ENCODE assay signal across 8 cellular contexts in the genomic region with DNA sequence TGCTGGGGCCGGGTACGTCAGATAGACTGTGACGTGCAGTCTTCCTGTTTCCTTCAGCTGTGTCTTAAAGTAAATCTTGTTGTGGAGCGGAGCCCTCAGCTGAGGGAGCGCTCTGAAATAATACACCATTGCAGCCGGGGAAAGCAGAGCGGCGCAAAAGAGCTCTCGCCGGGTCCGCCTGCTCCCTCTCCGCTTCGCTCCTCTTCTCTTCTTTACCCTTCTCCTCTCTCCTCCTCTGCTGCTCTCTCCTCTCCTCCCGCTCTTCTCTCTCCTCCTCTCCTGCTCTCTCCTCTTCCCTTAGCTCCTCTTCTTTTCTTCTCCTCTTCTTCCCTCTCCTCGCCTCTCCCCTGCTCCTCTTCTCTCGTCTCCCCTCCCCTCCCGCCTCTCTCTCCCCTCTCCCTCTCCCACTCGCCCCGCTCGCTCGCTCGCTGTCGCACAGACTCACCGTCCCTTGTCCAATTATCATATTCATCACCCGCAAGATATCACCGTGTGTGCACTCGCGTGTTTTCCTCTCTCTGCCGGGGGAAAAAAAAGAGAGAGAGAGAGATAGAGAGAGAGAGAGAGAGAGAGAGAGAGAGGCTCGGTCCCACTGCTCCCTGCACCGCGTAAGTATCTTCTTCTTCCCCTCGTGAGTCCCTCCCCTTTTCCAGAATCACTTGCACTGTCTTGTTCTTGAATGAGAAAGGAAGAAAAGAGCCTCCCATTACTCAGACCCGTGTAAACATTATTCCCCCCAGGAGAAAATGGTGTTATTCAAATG. TPM values are rescaled to one million over a fixed set of nuclear protein-coding genes. Genes with fewer than 3 reads are reported as not detected.
DNase-seq lines count a peak whose midpoint lies in the region; ATAC-seq lines count a peak whose summit lies in the region.

A gene with protein sequence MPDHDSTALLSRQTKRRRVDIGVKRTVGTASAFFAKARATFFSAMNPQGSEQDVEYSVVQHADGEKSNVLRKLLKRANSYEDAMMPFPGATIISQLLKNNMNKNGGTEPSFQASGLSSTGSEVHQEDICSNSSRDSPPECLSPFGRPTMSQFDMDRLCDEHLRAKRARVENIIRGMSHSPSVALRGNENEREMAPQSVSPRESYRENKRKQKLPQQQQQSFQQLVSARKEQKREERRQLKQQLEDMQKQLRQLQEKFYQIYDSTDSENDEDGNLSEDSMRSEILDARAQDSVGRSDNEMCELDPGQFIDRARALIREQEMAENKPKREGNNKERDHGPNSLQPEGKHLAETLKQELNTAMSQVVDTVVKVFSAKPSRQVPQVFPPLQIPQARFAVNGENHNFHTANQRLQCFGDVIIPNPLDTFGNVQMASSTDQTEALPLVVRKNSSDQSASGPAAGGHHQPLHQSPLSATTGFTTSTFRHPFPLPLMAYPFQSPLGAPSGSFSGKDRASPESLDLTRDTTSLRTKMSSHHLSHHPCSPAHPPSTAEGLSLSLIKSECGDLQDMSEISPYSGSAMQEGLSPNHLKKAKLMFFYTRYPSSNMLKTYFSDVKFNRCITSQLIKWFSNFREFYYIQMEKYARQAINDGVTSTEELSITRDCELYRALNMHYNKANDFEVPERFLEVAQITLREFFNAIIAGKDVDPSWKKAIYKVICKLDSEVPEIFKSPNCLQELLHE (plus strand): TSS at position 98 of the 763 bp plus-strand sequence. CDS start 8,563 bp downstream, outside the sequence.

- peak within 1 kb of the TSS; percentile 79 to 88 for H3K4me3 ChIP-seq in stomach smooth muscle (ENCODE audit: low read length in 2 of 2)

- no peaks in the 10 kb centered on the region for H3K9me3 ChIP-seq in stomach smooth muscle (ENCODE audit: control insufficient read depth in 2 of 2, low read length in 2 of 2)

- peaks cover 30% of the 10 kb centered on the region for H3K4me1 ChIP-seq in stomach smooth muscle (ENCODE audit: control insufficient read depth, insufficient read depth, low read length)

- peak; percentile 92 for DNase-seq in AG20443 (ENCODE audit: low spot score)
- peak; percentile 87 to 96 for DNase-seq in NCI-H446 (lab: John Stamatoyannopoulos, UW)
- DNase-seq in activated T-cell treated with anti-CD3 and anti-CD28 coated beads, Interleukin-2, amount 50 U/mL, for 1 hour: peak; percentile 44
- peak; percentile 87 for DNase-seq in midbrain (lab: John Stamatoyannopoulos, UW)

- no peaks in the 10 kb centered on the region for H3K36me3 ChIP-seq in stomach smooth muscle (ENCODE audit: control insufficient read depth in 2 of 2, insufficient read depth in 2 of 2, low read length in 2 of 2)

- H3K27ac ChIP-seq in stomach smooth muscle (ENCODE audit: low read length): peak within 1 kb of the TSS; percentile 60

- H3K27me3 ChIP-seq in stomach smooth muscle (ENCODE audit: control insufficient read depth in 1 of 2, insufficient read depth in 2 of 2, low read length in 2 of 2): peaks cover 47 to 59% of the 10 kb centered on the region in 2 donors

- peak; percentile 88 for ATAC-seq in GM19025 (IDR thresholded peaks at IDR 0.05; ENCODE audit: low read depth, unreplicated experiment)
- peak; percentile 78 for ATAC-seq in HG03196 (IDR thresholded peaks at IDR 0.05; ENCODE audit: unreplicated experiment)
- peak; percentile 87 for ATAC-seq in esophagus mucosa

- peak within 1 kb of the TSS; percentile 66 to 72 for H3K9ac ChIP-seq in stomach smooth muscle (ENCODE audit: low read length in 2 of 2)

RNA-seq across cellular contexts. Expression of the gene that starts here (rescaled TPM):
- 0.88 TPM for total RNA-seq in esophagus mucosa

Comparison
In these comparisons a context has a peak if more than half of its experiments do, and no peak if none do; other contexts are left out.
1. Peak in every context shown above with its lines: DNase-seq, ATAC-seq, H3K4me3 ChIP-seq and H3K27ac ChIP-seq.
2. Peak in ATAC-seq in esophagus mucosa; RNA of the gene not detected or under 1 TPM.